Comparison of ENCODE assay signal across 9 cellular contexts in genomic region chr4:173538903-173539445, GRCh38. TPM values are rescaled to one million over a fixed set of nuclear protein-coding genes. Genes with fewer than 3 reads are reported as not detected.
DNase-seq lines count a peak whose midpoint lies in the region; ATAC-seq, FAIRE-seq and TF ChIP-seq lines count a peak whose summit lies in the region.
"Had no signal": no experiment of that assay in that cellular context is flagged by ENCODE, and none has a peak within 500 bp of the region (broad histone marks: within the 10 kb centered on the region; RNA-seq: fewer than 3 reads in every experiment).

No MANE protein-coding gene starts in this region.

- H3K36me3 Mint-ChIP-seq in T-helper 2 cell treated with Interferon-gamma antibody and Interleukin-4, amounts not matched to agents 5 μg/mL and 100 μg/mL, for 36 hours (ENCODE audit: low read depth), result no peaks in the 10 kb centered on the region
- peaks cover 1% of the 10 kb centered on the region for H3K36me3 Mint-ChIP-seq in activated T-helper 1 cell treated with anti-CD3 and anti-CD28 coated beads, Interleukin-12 subunit alpha, Interleukin-12 subunit beta, Interleukin-2, Interleukin-4 antibody, amounts not matched to agents 30 ng/mL and 10 ng/mL and 1 ng/mL, durations not matched to agents 14 hours and 24 hours and 36 hours (ENCODE audit: low read depth)
- no peaks in the 10 kb centered on the region for H3K36me3 Mint-ChIP-seq in progenitor cell of endocrine pancreas (ENCODE audit: insufficient read depth)

- peak overlapping the region; percentile 35 for H3K4me3 Mint-ChIP-seq in T-helper 2 cell treated with Interferon-gamma antibody and Interleukin-4, amounts not matched to agents 5 μg/mL and 100 μg/mL, for 36 hours
- H3K4me3 Mint-ChIP-seq in activated T-helper 1 cell treated with anti-CD3 and anti-CD28 coated beads, Interleukin-12 subunit alpha, Interleukin-12 subunit beta, Interleukin-2, Interleukin-4 antibody, amounts not matched to agents 30 ng/mL and 10 ng/mL and 1 ng/mL, durations not matched to agents 14 hours and 24 hours and 36 hours, result peak overlapping the region; percentile 30
- no peak overlapping the region for H3K4me3 Mint-ChIP-seq in progenitor cell of endocrine pancreas (ENCODE audit: low read depth)

- ATAC-seq in GM18909 (IDR thresholded peaks at IDR 0.05; ENCODE audit: poor library complexity, unreplicated experiment), result no peak

- 5% methylated on average over 15 of the region's 15 CpGs for WGBS in thymus

- H3K9me3 Mint-ChIP-seq in T-helper 2 cell treated with Interferon-gamma antibody and Interleukin-4, amounts not matched to agents 5 μg/mL and 100 μg/mL, for 36 hours, result no peaks in the 10 kb centered on the region
- no peaks in the 10 kb centered on the region for H3K9me3 Mint-ChIP-seq in activated T-helper 1 cell treated with anti-CD3 and anti-CD28 coated beads, Interleukin-12 subunit alpha, Interleukin-12 subunit beta, Interleukin-2, Interleukin-4 antibody, amounts not matched to agents 30 ng/mL and 10 ng/mL and 1 ng/mL, durations not matched to agents 14 hours and 24 hours and 36 hours
- no peaks in the 10 kb centered on the region for H3K9me3 Mint-ChIP-seq in progenitor cell of endocrine pancreas (ENCODE audit: low read depth)
- H3K9me3 Mint-ChIP-seq: HFFc6 had no signal

- peaks cover 71% of the 10 kb centered on the region for H3K27me3 Mint-ChIP-seq in T-helper 2 cell treated with Interferon-gamma antibody and Interleukin-4, amounts not matched to agents 5 μg/mL and 100 μg/mL, for 36 hours (ENCODE audit: low read depth)
- peaks cover 66% of the 10 kb centered on the region for H3K27me3 Mint-ChIP-seq in activated T-helper 1 cell treated with anti-CD3 and anti-CD28 coated beads, Interleukin-12 subunit alpha, Interleukin-12 subunit beta, Interleukin-2, Interleukin-4 antibody, amounts not matched to agents 30 ng/mL and 10 ng/mL and 1 ng/mL, durations not matched to agents 14 hours and 24 hours and 36 hours (ENCODE audit: insufficient read depth)
- peaks cover 94% of the 10 kb centered on the region for H3K27me3 Mint-ChIP-seq in progenitor cell of endocrine pancreas

- H3K9me3 ChIP-seq in kidney (ENCODE audit: control insufficient read depth in 1 of 2, low read length in 2 of 2) (no peaks in the 10 kb centered on the region), thymus (ENCODE audit: control insufficient read depth) (no peaks in the 10 kb centered on the region)

- FAIRE-seq in kidney (lab: Jason Lieb, UNC), result no peak

- H3K27ac Mint-ChIP-seq in T-helper 2 cell treated with Interferon-gamma antibody and Interleukin-4, amounts not matched to agents 5 μg/mL and 100 μg/mL, for 36 hours, result no peak overlapping the region
- H3K27ac Mint-ChIP-seq in activated T-helper 1 cell treated with anti-CD3 and anti-CD28 coated beads, Interleukin-12 subunit alpha, Interleukin-12 subunit beta, Interleukin-2, Interleukin-4 antibody, amounts not matched to agents 30 ng/mL and 10 ng/mL and 1 ng/mL, durations not matched to agents 14 hours and 24 hours and 36 hours, result no peak overlapping the region
- H3K27ac Mint-ChIP-seq in progenitor cell of endocrine pancreas, result no peak overlapping the region
- H3K27ac Mint-ChIP-seq: HFFc6 had no signal

- peaks cover 0 to 2% of the 10 kb centered on the region in 2 donors for H3K4me1 ChIP-seq in kidney (ENCODE audit: control insufficient read depth in 1 of 2, insufficient read depth in 1 of 2, low read depth in 1 of 2, low read length in 2 of 2)
- H3K4me1 ChIP-seq in thymus (ENCODE audit: control insufficient read depth, insufficient read depth, low read length), result no peaks in the 10 kb centered on the region

- peaks cover 52% of the 10 kb centered on the region for H3K27me3 ChIP-seq in thymus (ENCODE audit: control insufficient read depth, insufficient read depth)

- H3K4me1 Mint-ChIP-seq in T-helper 2 cell treated with Interferon-gamma antibody and Interleukin-4, amounts not matched to agents 5 μg/mL and 100 μg/mL, for 36 hours (ENCODE audit: low read depth), result peaks cover 2% of the 10 kb centered on the region
- peaks cover 4% of the 10 kb centered on the region for H3K4me1 Mint-ChIP-seq in activated T-helper 1 cell treated with anti-CD3 and anti-CD28 coated beads, Interleukin-12 subunit alpha, Interleukin-12 subunit beta, Interleukin-2, Interleukin-4 antibody, amounts not matched to agents 30 ng/mL and 10 ng/mL and 1 ng/mL, durations not matched to agents 14 hours and 24 hours and 36 hours (ENCODE audit: low read depth)
- peaks cover 4% of the 10 kb centered on the region for H3K4me1 Mint-ChIP-seq in progenitor cell of endocrine pancreas (ENCODE audit: low read depth)

- no peak overlapping the region for H3K9ac ChIP-seq in kidney (ENCODE audit: low read length in 2 of 2)

- peak overlapping the region; percentile 33 to 50 for H3K4me3 ChIP-seq in kidney (ENCODE audit: low read length in 2 of 2)
- H3K4me3 ChIP-seq in thymus (ENCODE audit: low read length), result peak overlapping the region; percentile 28

- no peak overlapping the region for H3K27ac ChIP-seq in kidney (ENCODE audit: low read depth in 2 of 2, low read length in 2 of 2)
- H3K27ac ChIP-seq in thymus (ENCODE audit: low read depth), result no peak overlapping the region

- H3K36me3 ChIP-seq in kidney (ENCODE audit: control insufficient read depth in 1 of 2, insufficient read depth in 2 of 2, low read length in 2 of 2), result no peaks in the 10 kb centered on the region
- no peaks in the 10 kb centered on the region for H3K36me3 ChIP-seq in thymus (ENCODE audit: control insufficient read depth, insufficient read depth)

- TF ChIP-seq CTCF in kidney (IDR thresholded peaks at IDR 0.05; ENCODE audit: borderline replicate concordance, extremely low read depth, insufficient read depth), result no peak
- TF ChIP-seq CTCF in progenitor cell of endocrine pancreas (IDR thresholded peaks at IDR 0.05; ENCODE audit: unreplicated experiment), result no peak

- DNase-seq in T-helper 2 cell treated with Interferon-gamma antibody and Interleukin-4, amounts not matched to agents 5 μg/mL and 100 μg/mL, for 36 hours (ENCODE audit: low spot score), result no peak
- no peak for DNase-seq in T-helper 2 cell
- no peak for DNase-seq in activated T-helper 1 cell treated with anti-CD3 and anti-CD28 coated beads, Interleukin-12 subunit alpha, Interleukin-12 subunit beta, Interleukin-2, Interleukin-4 antibody, amounts not matched to agents 30 ng/mL and 10 ng/mL and 1 ng/mL, durations not matched to agents 14 hours and 24 hours and 36 hours (ENCODE audit: low spot score)
- DNase-seq in kidney, result no peak
- DNase-seq in NCI-H1436 treated with DMSO at 0.1 percent for 48 hours (lab: John Stamatoyannopoulos, UW), result no peak
- no peak for DNase-seq in progenitor cell of endocrine pancreas (ENCODE audit: low spot score, unreplicated experiment)
- DNase-seq: HFFc6 had no signal

- intact Hi-C loops in activated T-helper 1 cell treated with anti-CD3 and anti-CD28 coated beads, Interleukin-12 subunit alpha, Interleukin-12 subunit beta, Interleukin-2, Interleukin-4 antibody, amounts not matched to agents 30 ng/mL and 10 ng/mL and 1 ng/mL, durations not matched to agents 14 hours and 24 hours and 36 hours (cut with micrococcal nuclease), result loop anchor here (1.0 to 5.0 kb wide), 2 partner anchors 8 to 37 kb away; no protein-coding TSS in a partner anchor
- intact Hi-C loops in kidney (cut with DNase I), result no loop called here

RNA-seq across cellular contexts. Expression of gene HAND2, which starts 8.9 kb away (rescaled TPM):
- total RNA-seq in activated T-helper 1 cell treated with anti-CD3 and anti-CD28 coated beads, Interleukin-12 subunit alpha, Interleukin-12 subunit beta, Interleukin-2, Interleukin-4 antibody, amounts not matched to agents 30 ng/mL and 10 ng/mL and 1 ng/mL, durations not matched to agents 14 hours and 24 hours and 36 hours, result not detected in 2 replicates
- total RNA-seq in kidney (0.31 TPM), progenitor cell of endocrine pancreas (2.5 and 3.9 TPM in 2 replicates)
- polyA plus RNA-seq in kidney (ENCODE audit: insufficient read depth, low read depth, low replicate concordance) (not detected), thymus (1.2 TPM)
